Comparison of ENCODE assay signal across 8 cellular contexts in the genomic region with DNA sequence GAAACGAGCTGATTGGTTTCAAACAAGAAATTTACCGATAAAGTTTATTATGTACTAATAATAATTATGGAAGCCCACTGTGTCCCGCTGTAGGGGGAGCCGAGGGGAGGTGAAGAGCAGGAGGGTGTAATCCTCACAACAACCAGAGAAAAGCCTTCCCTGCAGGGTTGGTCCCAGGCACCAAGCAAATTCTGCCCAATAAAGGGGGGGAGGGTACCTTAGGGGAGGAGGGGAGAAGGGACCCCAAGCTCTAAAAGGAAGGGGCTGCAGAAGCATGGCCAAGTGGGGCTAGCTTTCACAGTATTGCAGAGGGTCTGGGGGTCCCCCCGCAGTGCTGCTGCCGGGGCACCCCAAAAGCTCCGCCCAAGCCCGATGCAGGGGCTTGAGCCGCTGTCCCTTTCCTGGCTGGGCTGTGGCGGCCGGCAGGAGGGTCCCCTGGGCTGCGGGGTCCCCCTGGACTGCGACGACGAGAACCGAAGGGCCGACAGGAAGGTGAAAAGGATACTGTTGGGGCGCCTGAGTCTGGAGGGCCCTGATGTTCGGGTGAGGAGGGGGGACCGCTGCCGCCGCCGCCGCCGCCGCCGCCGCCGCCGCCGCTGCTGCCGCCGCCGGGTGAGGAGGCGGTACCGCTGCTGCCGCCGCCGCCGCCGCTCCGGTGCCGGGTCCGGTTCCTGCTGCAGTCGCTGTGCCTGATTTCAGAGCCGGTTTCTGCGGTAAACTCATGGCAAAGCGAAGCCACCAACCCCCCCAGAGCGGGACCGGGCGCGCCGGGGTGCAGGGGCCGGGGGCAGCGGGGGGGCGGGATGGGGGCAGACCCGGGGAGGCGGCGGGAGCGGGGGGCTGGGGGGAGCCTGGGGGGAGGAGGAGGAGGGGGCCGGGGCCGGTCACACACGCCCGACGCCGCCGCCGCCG. TPM values are rescaled to one million over a fixed set of nuclear protein-coding genes. Genes with fewer than 3 reads are reported as not detected.
DNase-seq lines count a peak whose midpoint lies in the region; ATAC-seq and TF ChIP-seq lines count a peak whose summit lies in the region.

No MANE protein-coding gene starts in this region.

- peak overlapping the region; percentile 37; the same call in 1 of the 2 replicates for H3K27ac ChIP-seq in SK-N-MC
- H3K27ac ChIP-seq in adrenal gland, result peak overlapping the region; percentile 74 to 96 (median 91)

- DNase-seq in NCI-H146 (lab: John Stamatoyannopoulos, UW) (peak; percentile 31), NCI-H146 treated with DMSO at 0.1 percent for 48 hours (lab: John Stamatoyannopoulos, UW; ENCODE audit: unreplicated experiment) (no peak), SK-N-MC (ENCODE audit: low read depth, low spot score) (no peak), adrenal gland (peak; percentile 37 to 64 (median 49)), skeletal muscle cell (ENCODE audit: low read depth) (no peak)

- ATAC-seq in HG03108 (IDR thresholded peaks at IDR 0.05; ENCODE audit: unreplicated experiment), result peak; percentile 6
- ATAC-seq in HG03342 (IDR thresholded peaks at IDR 0.05; ENCODE audit: unreplicated experiment), result no peak

- 0 out of 2 replicates have a peak, but pooled peaks cover 5% of the 10 kb centered on the region for H3K36me3 ChIP-seq in SK-N-MC (ENCODE audit: insufficient read depth, low read length)
- no peaks in the 10 kb centered on the region for H3K36me3 ChIP-seq in adrenal gland (replicated peaks in 1 of 2)

- 0 to 1% (median 1%) methylated on average over 9 to 62 of the region's 69 CpGs for WGBS in adrenal gland, 4 donors

- peak in 4 of 6 experiments; percentile 6 to 22 (median 10) for TF ChIP-seq CTCF in adrenal gland (IDR thresholded peaks at IDR 0.05)

- H3K9me3 ChIP-seq in SK-N-MC (ENCODE audit: low read depth, low read length) (no peaks in the 10 kb centered on the region), adrenal gland (replicated peaks in 1 of 3) (no peaks in the 10 kb centered on the region)

- peak overlapping the region; percentile 98 for H3K4me3 ChIP-seq in SK-N-MC
- peak overlapping the region; percentile 54 to 93 (median 71) for H3K4me3 ChIP-seq in adrenal gland
- peak overlapping the region; percentile 83 for H3K4me3 ChIP-seq in iPS-11a (ENCODE audit: low read depth, low read length)
- peak overlapping the region; percentile 93 for H3K4me3 ChIP-seq in skeletal muscle cell (ENCODE audit: low read depth, low read length)

- TF ChIP-seq POLR2A in adrenal gland (IDR thresholded peaks at IDR 0.05), result peak in 1 of 2 donors; percentile 15

- H3K4me1 ChIP-seq in adrenal gland (replicated peaks in 1 of 2), result peaks cover 1 to 40% of the 10 kb centered on the region in 2 donors

- no peaks in the 10 kb centered on the region for H3K27me3 ChIP-seq in adrenal gland

- peak overlapping the region; percentile 86 for H3K9ac ChIP-seq in SK-N-MC (ENCODE audit: insufficient read length)

- intact Hi-C loops in adrenal gland (cut with DNase I), result no loop called here

RNA-seq across cellular contexts. Expression of a gene that starts 0.8 kb away (rescaled TPM):
- 10 to 100 TPM; 38.9 to 57.4 (median 52.3) TPM for total RNA-seq in adrenal gland
- polyA plus RNA-seq in adrenal gland, result 10 to 100 TPM; 30.7 to 58.7 (median 43.6) TPM

Comparison
In these comparisons a context has a peak if more than half of its experiments do, and no peak if none do; other contexts are left out.
1. DNase-seq: peak in NCI-H146 (single experiment) and adrenal gland (7 of 7); none in NCI-H146 treated with DMSO at 0.1 percent for 48 hours (single experiment), SK-N-MC (single experiment) and skeletal muscle cell (single experiment).
2. Peak in every context shown above with its lines, with median percentiles within 50 percentile points of each other: H3K4me3 ChIP-seq.